In genomic region chr10:119608316-119609155, GRCh38 we compare ENCODE assay signal across 8 cellular contexts. TPM values are rescaled to one million over a fixed set of nuclear protein-coding genes. Genes with fewer than 3 reads are reported as not detected.
A peak's percentile ranks its signal among the peaks of the same experiment; 100 is the strongest.
DNase-seq lines count a peak whose midpoint lies in the region; ATAC-seq and TF ChIP-seq lines count a peak whose summit lies in the region.

No MANE protein-coding gene starts in this region.

- H3K4me3 Mint-ChIP-seq in CD8-positive, alpha-beta T cell = peak overlapping the region; percentile 33

- peak in 5 of 7 experiments; percentile 27 to 55 (median 28) for DNase-seq in CD8-positive, alpha-beta T cell
- DNase-seq in HK-2 (ENCODE audit: unreplicated experiment) (peak; percentile 47), WERI-Rb-1 (peak; percentile 74), myocyte (ENCODE audit: low read depth) (peak; percentile 54), upper lobe of left lung (peak in 1 of 2 donors; percentile 56), NCI-H128 (lab: John Stamatoyannopoulos, UW; ENCODE audit: unreplicated experiment) (no peak)

- no peak for TF ChIP-seq POLR2A in upper lobe of left lung (IDR thresholded peaks at IDR 0.05)

- H3K9me3 ChIP-seq in CD8-positive, alpha-beta T cell (ENCODE audit: low read length) = no peaks in the 10 kb centered on the region
- H3K9me3 ChIP-seq in WERI-Rb-1 (ENCODE audit: severe bottlenecking) (peaks cover 10% of the 10 kb centered on the region), endocrine pancreas (ENCODE audit: control insufficient read depth, low read length) (no peaks in the 10 kb centered on the region), upper lobe of left lung (no peaks in the 10 kb centered on the region)

- no peaks in the 10 kb centered on the region for H3K36me3 ChIP-seq in CD8-positive, alpha-beta T cell (ENCODE audit: insufficient read depth, low read length)
- H3K36me3 ChIP-seq in WERI-Rb-1 (no peaks in the 10 kb centered on the region), endocrine pancreas (ENCODE audit: control insufficient read depth, insufficient read depth, low read length) (no peaks in the 10 kb centered on the region), upper lobe of left lung (no peaks in the 10 kb centered on the region)

- no peak for TF ChIP-seq CTCF in CD8-positive, alpha-beta T cell (IDR thresholded peaks at IDR 0.05)
- peak; percentile 83 for TF ChIP-seq CTCF in WERI-Rb-1 (IDR thresholded peaks at IDR 0.05; ENCODE audit: low read depth, low read length)
- peak in 5 of 6 experiments; percentile 38 to 59 (median 58) for TF ChIP-seq CTCF in upper lobe of left lung (IDR thresholded peaks at IDR 0.05)

- H3K27me3 Mint-ChIP-seq in CD8-positive, alpha-beta T cell (ENCODE audit: low read depth) = peaks cover 4% of the 10 kb centered on the region

- WGBS in upper lobe of left lung, 2 donors = 22 to 24% methylated on average over 15 of the region's 15 CpGs

- no peak overlapping the region for H3K4me3 ChIP-seq in CD8-positive, alpha-beta T cell (ENCODE audit: low read depth, low read length)
- peak overlapping the region; percentile 21 for H3K4me3 ChIP-seq in WERI-Rb-1 (ENCODE audit: low read depth, low read length)
- no peak overlapping the region for H3K4me3 ChIP-seq in endocrine pancreas (ENCODE audit: control insufficient read depth, insufficient read depth, low read length)
- no peak overlapping the region for H3K4me3 ChIP-seq in upper lobe of left lung

- TF ChIP-seq EP300 in upper lobe of left lung (IDR thresholded peaks at IDR 0.05) = no peak

- peaks cover 8% of the 10 kb centered on the region for H3K4me1 Mint-ChIP-seq in CD8-positive, alpha-beta T cell (ENCODE audit: low read depth)

- ATAC-seq in CD8-positive, alpha-beta T cell = peak; percentile 44
- ATAC-seq in upper lobe of left lung (ENCODE audit: low FRiP score in 2 of 2) (peak; percentile 69 to 71), HG03378 (IDR thresholded peaks at IDR 0.05; ENCODE audit: unreplicated experiment) (no peak)

- H3K27ac ChIP-seq in CD8-positive, alpha-beta T cell (ENCODE audit: low read depth, low read length) = no peak overlapping the region
- no peak overlapping the region for H3K27ac ChIP-seq in WERI-Rb-1
- no peak overlapping the region for H3K27ac ChIP-seq in upper lobe of left lung

- H3K9ac ChIP-seq in endocrine pancreas (ENCODE audit: control insufficient read depth, insufficient read depth, low read length) = peak overlapping the region; percentile 5

- H3K27me3 ChIP-seq in CD8-positive, alpha-beta T cell (ENCODE audit: insufficient read depth, low read length) = no peaks in the 10 kb centered on the region
- no peaks in the 10 kb centered on the region for H3K27me3 ChIP-seq in WERI-Rb-1 (ENCODE audit: insufficient read depth, low read depth, severe bottlenecking)
- no peaks in the 10 kb centered on the region for H3K27me3 ChIP-seq in endocrine pancreas (ENCODE audit: control insufficient read depth, insufficient read depth, low read length)
- no peaks in the 10 kb centered on the region for H3K27me3 ChIP-seq in upper lobe of left lung

- peaks cover 2% of the 10 kb centered on the region for H3K9me3 Mint-ChIP-seq in CD8-positive, alpha-beta T cell

- POLR2A ChIA-PET in CD8-positive, alpha-beta T cell (lab: Charles Lee) = no interaction called here

- no peak overlapping the region for H3K27ac Mint-ChIP-seq in CD8-positive, alpha-beta T cell

- H3K36me3 Mint-ChIP-seq in CD8-positive, alpha-beta T cell = no peaks in the 10 kb centered on the region

- H3K4me1 ChIP-seq in CD8-positive, alpha-beta T cell (ENCODE audit: insufficient read depth, low read length) = no peaks in the 10 kb centered on the region
- H3K4me1 ChIP-seq in endocrine pancreas (ENCODE audit: control insufficient read depth, insufficient read depth, low read length) = no peaks in the 10 kb centered on the region
- H3K4me1 ChIP-seq in upper lobe of left lung = peaks cover 0 to 6% (median 2%) of the 10 kb centered on the region in 4 donors

- CTCF ChIA-PET in CD8-positive, alpha-beta T cell (lab: Charles Lee) = interaction anchor here (0.6 to 1.6 kb wide), 8 partner anchors 11 to 263 kb away, joined by 3 to 7 read pairs (median 4); no protein-coding TSS in a partner anchor

- intact Hi-C loops in CD8-positive, alpha-beta T cell (cut with DNase I, micrococcal nuclease) = loop anchor here in 1 of 2 experiments (1.0 kb wide), 1 partner anchor 251 kb away; no protein-coding TSS in a partner anchor

RNA-seq across cellular contexts. Expression of gene TIAL1, which starts 11.8 kb away (rescaled TPM):
- 100 to 1,000 TPM; 159 to 172 TPM for total RNA-seq in CD8-positive, alpha-beta T cell
- total RNA-seq in myocyte (44.5 and 50.0 TPM in 2 replicates), upper lobe of left lung (100 to 1,000 TPM in 2 of 6 donors, 10 to 100 TPM in 4; 53.3 to 112 (median 87.9) TPM)
- polyA plus RNA-seq in myocyte (2012) = 61.9 TPM

RNA-seq across cellular contexts. Expression of gene BAG3, which starts 42.6 kb away (rescaled TPM):
- 10 to 100 TPM; 20.6 to 21.8 TPM for total RNA-seq in CD8-positive, alpha-beta T cell
- 18.7 and 42.6 TPM in 2 replicates for total RNA-seq in myocyte
- 56.3 TPM for polyA plus RNA-seq in myocyte (2012)
- 10 to 100 TPM; 23.0 to 53.8 (median 40.3) TPM for total RNA-seq in upper lobe of left lung
